ENCODE assay signal across 12 cellular contexts in the genomic region with DNA sequence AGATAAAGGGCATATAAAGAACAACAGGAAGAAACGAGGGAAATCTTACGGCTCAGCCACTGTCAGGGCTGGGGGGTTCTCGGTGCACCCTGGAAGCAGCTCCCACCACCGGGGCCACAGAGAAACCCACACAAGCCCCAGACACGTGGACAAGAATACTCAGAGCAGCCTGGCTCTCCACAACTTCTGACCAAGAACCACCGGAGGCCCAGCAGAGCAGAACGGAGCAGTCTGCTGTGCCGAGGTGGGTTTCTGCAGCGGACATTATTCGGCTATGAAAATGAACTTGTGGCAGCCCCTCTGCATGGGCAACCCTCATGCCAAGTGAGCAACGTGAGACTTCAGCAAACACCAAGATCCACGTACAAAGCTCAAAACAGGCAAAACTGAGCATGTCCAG.
"Had no signal": no experiment of that assay in that cellular context is flagged by ENCODE, and none has a peak within 500 bp of the region (broad histone marks: within the 10 kb centered on the region; RNA-seq: fewer than 3 reads in every experiment).

No MANE protein-coding gene starts in this region.

- H3K36me3 ChIP-seq: neural progenitor cell had no signal

- H3K9me3 ChIP-seq: gastroesophageal sphincter, pancreas, transverse colon had no signal

- H3K9me3 Mint-ChIP-seq: brain; effector memory CD8-positive, alpha-beta T cell; neural progenitor cell had no signal

- H3K27me3 Mint-ChIP-seq: brain; effector memory CD8-positive, alpha-beta T cell had no signal

- H3K4me1 Mint-ChIP-seq: brain, neural progenitor cell had no signal

- H3K4me1 ChIP-seq: gastroesophageal sphincter, neural progenitor cell, transverse colon had no signal

- H3K27ac Mint-ChIP-seq: neural progenitor cell had no signal

- DNase-seq: activated T-cell treated with anti-CD3 and anti-CD28 coated beads for 4 hours; amniotic stem cell; effector memory CD8-positive, alpha-beta T cell; retina; stimulated activated CD4-positive, alpha-beta T cell treated with anti-CD3 and anti-CD28 coated beads, Interleukin-4, amount 100 ng/mL, for 4 hours; substantia nigra; T-helper 9 cell; transverse colon had no signal

- H3K27me3 ChIP-seq: gastroesophageal sphincter, neural progenitor cell, pancreas, transverse colon had no signal

- ATAC-seq: effector memory CD8-positive, alpha-beta T cell; gastroesophageal sphincter had no signal

- H3K4me3 ChIP-seq: gastroesophageal sphincter, neural progenitor cell, pancreas, transverse colon had no signal

- H3K27ac ChIP-seq: gastroesophageal sphincter, neural progenitor cell, pancreas, transverse colon had no signal

- H3K4me3 Mint-ChIP-seq: brain; effector memory CD8-positive, alpha-beta T cell; neural progenitor cell had no signal
